Comparison of ENCODE assay signal across 8 cellular contexts in genomic region chr21:42220138-42220701, GRCh38. TPM values are rescaled to one million over a fixed set of nuclear protein-coding genes. Genes with fewer than 3 reads are reported as not detected.
A peak's percentile ranks its signal among the peaks of the same experiment; 100 is the strongest.
DNase-seq lines count a peak whose midpoint lies in the region; ATAC-seq and TF ChIP-seq lines count a peak whose summit lies in the region.

No MANE protein-coding gene starts in this region.

- H3K27ac Mint-ChIP-seq in HFFc6 = no peak overlapping the region

- H3K4me3 Mint-ChIP-seq in HFFc6 = peak overlapping the region; percentile 4; the same call in 1 of the 2 replicates
- H3K4me3 Mint-ChIP-seq in activated T-cell treated with anti-CD3 and anti-CD28 coated beads, Interleukin-2, amount 50 U/mL, for 4 hours = peak overlapping the region; percentile 93

- H3K27me3 ChIP-seq in esophagus (ENCODE audit: control insufficient read depth in 1 of 2, insufficient read depth in 2 of 2, low read length in 2 of 2) = no peaks in the 10 kb centered on the region
- H3K27me3 ChIP-seq in subcutaneous abdominal adipose tissue (ENCODE audit: control insufficient read depth in 5 of 5, insufficient read depth in 4 of 5, low read length in 5 of 5) = peaks cover 0 to 12% (median 4%) of the 10 kb centered on the region in 5 donors

- peaks cover 4% of the 10 kb centered on the region for H3K9me3 Mint-ChIP-seq in HFFc6
- H3K9me3 Mint-ChIP-seq in activated T-cell treated with anti-CD3 and anti-CD28 coated beads, Interleukin-2, amount 50 U/mL, for 4 hours = peaks cover 5% of the 10 kb centered on the region

- WGBS in esophagus, 2 donors = 1 to 3% methylated on average over 26 of the region's 26 CpGs

- H3K4me3 ChIP-seq in esophagus (ENCODE audit: low read depth in 1 of 2, low read length in 2 of 2) (peak overlapping the region; percentile 53 to 62), mucosa of descending colon (peak overlapping the region; percentile 65), subcutaneous abdominal adipose tissue (ENCODE audit: low read depth in 1 of 5, low read length in 5 of 5) (peak overlapping the region; percentile 66 to 86 (median 76))

- peaks cover 31% of the 10 kb centered on the region for H3K27me3 Mint-ChIP-seq in HFFc6 (ENCODE audit: insufficient read depth)
- H3K27me3 Mint-ChIP-seq in activated T-cell treated with anti-CD3 and anti-CD28 coated beads, Interleukin-2, amount 50 U/mL, for 4 hours (ENCODE audit: low read depth) = no peaks in the 10 kb centered on the region

- ATAC-seq in activated T-cell treated with anti-CD3 and anti-CD28 coated beads, Interleukin-2, amount 50 U/mL, for 4 hours = peak; percentile 60 to 61
- ATAC-seq in mucosa of descending colon (peak; percentile 76), GM18520 (IDR thresholded peaks at IDR 0.05; ENCODE audit: unreplicated experiment) (no peak)

- H3K27ac ChIP-seq in esophagus (ENCODE audit: low read depth in 2 of 2, low read length in 1 of 2) (peak overlapping the region; percentile 62 to 70), subcutaneous abdominal adipose tissue (ENCODE audit: low read depth, low read length) (peak overlapping the region; percentile 83)

- H3K9ac ChIP-seq in subcutaneous abdominal adipose tissue (ENCODE audit: low read length in 5 of 5) = peak overlapping the region; percentile 2 to 63 (median 49)

- intact Hi-C loops in mucosa of descending colon (cut with DNase I, micrococcal nuclease) = no loop called here

- TF ChIP-seq CTCF in HFFc6 (IDR thresholded peaks at IDR 0.05) = no peak
- TF ChIP-seq CTCF in mucosa of descending colon (IDR thresholded peaks at IDR 0.05) = no peak

- H3K4me1 ChIP-seq in esophagus (ENCODE audit: control insufficient read depth in 2 of 2, insufficient read depth in 2 of 2, low read length in 1 of 2) (no peaks in the 10 kb centered on the region), mucosa of descending colon (ENCODE audit: low read depth) (peaks cover 30% of the 10 kb centered on the region), subcutaneous abdominal adipose tissue (ENCODE audit: control insufficient read depth in 5 of 5, insufficient read depth in 5 of 5, low read length in 5 of 5) (peaks cover 1 to 37% (median 24%) of the 10 kb centered on the region in 5 donors)

- DNase-seq in DMS 273 treated with DMSO at 0.1 percent for 48 hours (lab: John Stamatoyannopoulos, UW) = peak; percentile 22
- no peak for DNase-seq in HFFc6
- DNase-seq in NCI-H526 treated with DMSO at 0.1 percent for 48 hours (lab: John Stamatoyannopoulos, UW) = peak; percentile 90
- DNase-seq in activated T-cell treated with anti-CD3 and anti-CD28 coated beads, Interleukin-2, amount 50 U/mL, for 4 hours = peak; percentile 49
- peak; percentile 72 to 84 (median 82) for DNase-seq in mucosa of descending colon

- H3K4me1 Mint-ChIP-seq in HFFc6 (ENCODE audit: low read depth) = peaks cover 6% of the 10 kb centered on the region; the same call in 1 of the 2 replicates
- H3K4me1 Mint-ChIP-seq in activated T-cell treated with anti-CD3 and anti-CD28 coated beads, Interleukin-2, amount 50 U/mL, for 4 hours (ENCODE audit: low read depth) = peaks cover 25% of the 10 kb centered on the region

- H3K36me3 ChIP-seq in esophagus (ENCODE audit: control insufficient read depth in 2 of 2, insufficient read depth in 2 of 2, low read length in 1 of 2) (no peaks in the 10 kb centered on the region), mucosa of descending colon (ENCODE audit: low read depth) (no peaks in the 10 kb centered on the region), subcutaneous abdominal adipose tissue (ENCODE audit: control insufficient read depth in 5 of 5, insufficient read depth in 5 of 5, low read length in 5 of 5) (peaks cover 0 to 2% (median 0%) of the 10 kb centered on the region in 5 donors)

- no peaks in the 10 kb centered on the region for H3K36me3 Mint-ChIP-seq in HFFc6 (ENCODE audit: low read depth)
- H3K36me3 Mint-ChIP-seq in activated T-cell treated with anti-CD3 and anti-CD28 coated beads, Interleukin-2, amount 50 U/mL, for 4 hours (ENCODE audit: insufficient read depth) = peaks cover 3% of the 10 kb centered on the region

- H3K9me3 ChIP-seq in esophagus (ENCODE audit: control insufficient read depth in 2 of 2, insufficient read depth in 1 of 2, low read depth in 1 of 2, low read length in 1 of 2) (peaks cover 0 to 6% of the 10 kb centered on the region in 2 donors), mucosa of descending colon (no peaks in the 10 kb centered on the region), subcutaneous abdominal adipose tissue (ENCODE audit: control insufficient read depth in 5 of 5, low read length in 5 of 5) (no peaks in the 10 kb centered on the region)

RNA-seq across cellular contexts. Expression of gene ABCG1, which starts 1.3 kb away (rescaled TPM):
- total RNA-seq in HFFc6 (2021; fragmentation: NEBNext Ultra II Directional; extraction: Animal tissue kit (Norgen Biotek cat#: 25700)) = not detected
- 1 to 10 TPM in 2 of 3 donors, under 1 TPM in 1; 0.79 to 1.8 (median 1.7) TPM for total RNA-seq in activated T-cell treated with anti-CD3 and anti-CD28 coated beads, Interleukin-2, amount 50 U/mL, for 4 hours
- polyA plus RNA-seq in esophagus = 1 to 10 TPM; 2.8 TPM
- 10 to 100 TPM; 44.4 to 67.0 (median 56.8) TPM for total RNA-seq in mucosa of descending colon

Comparison
In these comparisons a context has a peak if more than half of its experiments do, and no peak if none do; other contexts are left out.
1. RNA of gene ABCG1, which starts 1.3 kb away (total RNA-seq): 44.4 to 67.0 TPM in mucosa of descending colon; 0.79 to 1.8 TPM in activated T-cell treated with anti-CD3 and anti-CD28 coated beads, Interleukin-2, amount 50 U/mL, for 4 hours and not detected in HFFc6; every median in the first group is over 10 times any median in the second.
2. Peak in every context shown above with its lines, with median percentiles within 50 percentile points of each other: H3K4me3 ChIP-seq.